Comparison of ENCODE assay signal across 8 cellular contexts in genomic region chr5:36305571-36306326, GRCh38. TPM values are rescaled to one million over a fixed set of nuclear protein-coding genes. Genes with fewer than 3 reads are reported as not detected.
DNase-seq lines count a peak whose midpoint lies in the region; ATAC-seq and TF ChIP-seq lines count a peak whose summit lies in the region.

No MANE protein-coding gene starts in this region.

- no peak for ATAC-seq in GM21528 (IDR thresholded peaks at IDR 0.05; ENCODE audit: low FRiP score, unreplicated experiment)

- BruUV-seq in mammary epithelial cell (replicated peaks; lab: Mats Ljungman, UMichigan), result no TSS peak

- dilution Hi-C loops in mammary epithelial cell (cut with HindIII; ENCODE audit: low sequenced_read_pairs), result no loop called here

- CTCF ChIA-PET in mammary epithelial cell (lab: Charles Lee; ENCODE audit: low non-redundant PET), result no interaction called here

- DNase-seq in COLO668 (lab: John Stamatoyannopoulos, UW; ENCODE audit: unreplicated experiment) (peak; percentile 30), GM19240 (ENCODE audit: insufficient read length, low spot score) (peak; percentile 9), KBM-7 (peak; percentile 50), mammary epithelial cell (peak; percentile 18), kidney tubule cell (ENCODE audit: low spot score) (peak; percentile 49), testis (peak; percentile 67)

- H3K4me1 ChIP-seq in OCI-LY3 (ENCODE audit: low read length) (peaks cover 7% of the 10 kb centered on the region; the same call in 1 of the 2 replicates), mammary epithelial cell (ENCODE audit: insufficient read depth, low read length) (peaks cover 4% of the 10 kb centered on the region), testis (peaks cover 17% of the 10 kb centered on the region)

- H3K36me3 ChIP-seq in OCI-LY3 (replicated peaks; ENCODE audit: low read depth, low read length), result no peaks in the 10 kb centered on the region
- H3K36me3 ChIP-seq in mammary epithelial cell (ENCODE audit: insufficient read depth, low read length), result no peaks in the 10 kb centered on the region
- H3K36me3 ChIP-seq in testis (ENCODE audit: low read depth, missing control alignments), result no peaks in the 10 kb centered on the region

- no peak for TF ChIP-seq POLR2A in testis (IDR thresholded peaks at IDR 0.05)

- H3K27ac ChIP-seq in OCI-LY3 (ENCODE audit: low read length) (no peak overlapping the region), mammary epithelial cell (ENCODE audit: insufficient read depth, low read depth, low read length) (no peak overlapping the region), testis (no peak overlapping the region)

- H2AFZ ChIP-seq in OCI-LY3 (ENCODE audit: low read depth, low read length), result no peak overlapping the region
- H2AFZ ChIP-seq in mammary epithelial cell (ENCODE audit: low read depth, low read length), result no peak overlapping the region

- no peak overlapping the region for H3K4me2 ChIP-seq in OCI-LY3 (ENCODE audit: low read length)
- no peak overlapping the region for H3K4me2 ChIP-seq in mammary epithelial cell (ENCODE audit: insufficient read depth, low read depth, low read length)

- intact Hi-C loops in mammary epithelial cell (cut with micrococcal nuclease) (loop anchor here (1.0 to 5.0 kb wide), 5 partner anchors 40 to 343 kb away; no protein-coding TSS in a partner anchor), testis (cut with DNase I; ENCODE audit: low total_unique reads) (no loop called here)

- in situ Hi-C loops in KBM-7 (cut with MboI; ENCODE audit: low pct_unique_long_range_greater_than_20kb, low sequenced_read_pairs) (no loop called here), mammary epithelial cell (cut with MboI; ENCODE audit: low sequenced_read_pairs in 2 of 2) (no loop called here)

- H3K79me2 ChIP-seq in OCI-LY3 (ENCODE audit: low read length) (no peaks in the 10 kb centered on the region), mammary epithelial cell (ENCODE audit: insufficient read depth, low read length) (no peaks in the 10 kb centered on the region)

- H4K20me1 ChIP-seq in OCI-LY3 (ENCODE audit: insufficient read depth, low read length) (no peaks in the 10 kb centered on the region), mammary epithelial cell (ENCODE audit: insufficient read depth, low read length) (no peaks in the 10 kb centered on the region)

- H3K4me3 ChIP-seq in OCI-LY3 (ENCODE audit: low read length) (no peak overlapping the region), mammary epithelial cell (replicated peaks in 1 of 3; ENCODE audit: insufficient read depth in 1 of 3, low read depth in 2 of 3, low read length in 3 of 3) (no peak overlapping the region), testis (no peak overlapping the region)

- H3K9me3 ChIP-seq in OCI-LY3 (ENCODE audit: insufficient read depth, low read length) (no peaks in the 10 kb centered on the region), mammary epithelial cell (replicated peaks; ENCODE audit: insufficient read depth, low read length) (no peaks in the 10 kb centered on the region), testis (no peaks in the 10 kb centered on the region)

- H3K27me3 ChIP-seq in OCI-LY3 (ENCODE audit: low read depth, low read length) (peaks cover 4% of the 10 kb centered on the region; the same call in 1 of the 2 replicates), mammary epithelial cell (ENCODE audit: insufficient read depth, low read length) (peaks cover 6% of the 10 kb centered on the region), testis (no peaks in the 10 kb centered on the region)

- TF ChIP-seq CTCF in OCI-LY3 (IDR thresholded peaks at IDR 0.05; ENCODE audit: low read depth, low read length) (peak; percentile 74), mammary epithelial cell (conservative IDR thresholded peaks at IDR 0.05 in 1 of 2, IDR thresholded peaks at IDR 0.05 in 1 of 2; ENCODE audit: extremely low read depth in 1 of 2, insufficient read depth in 1 of 2, low read depth in 1 of 2, low read length in 2 of 2) (peak; percentile 50 to 75), testis (IDR thresholded peaks at IDR 0.05) (peak; percentile 49 to 70 (median 64))

- H3K9ac ChIP-seq in OCI-LY3 (ENCODE audit: low read length) (no peak overlapping the region), mammary epithelial cell (ENCODE audit: insufficient read depth, low read length) (no peak overlapping the region)

- 54% methylated on average over 4 of the region's 4 CpGs for WGBS in mammary epithelial cell (ENCODE audit: low coverage, missing lambda C conversion rate)
- 25 to 39% methylated on average over 4 of the region's 4 CpGs for WGBS in testis, 2 donors

RNA-seq across cellular contexts. Expression of gene RANBP3L, which starts 4.0 kb away (rescaled TPM):
- total RNA-seq in mammary epithelial cell (not detected), testis (10 to 100 TPM; 19.9 to 26.3 TPM)
- polyA plus RNA-seq in mammary epithelial cell (not detected), testis (ENCODE audit: insufficient read depth, low read depth, low replicate concordance) (3.6 TPM)
- polyA minus RNA-seq in mammary epithelial cell, result not detected

Comparison
In these comparisons a context has a peak if more than half of its experiments do, and no peak if none do; other contexts are left out.
1. DNase-seq: peak in every context shown above with its lines; median percentile 67 in testis; 50 in KBM-7; 49 in kidney tubule cell; 30 in COLO668; 18 in mammary epithelial cell; 9 in GM19240.
2. RNA of gene RANBP3L, which starts 4.0 kb away (total RNA-seq): 19.9 to 26.3 TPM in testis; not detected in mammary epithelial cell; every median in the first group is over 10 times any median in the second.
3. Peak in every context shown above with its lines, with median percentiles within 50 percentile points of each other: CTCF ChIP-seq.